1 cellular context compared by ENCODE assay signal in genomic region chr1:16092097-16092922, GRCh38.
A peak's percentile ranks its signal among the peaks of the same experiment; 100 is the strongest.
TF ChIP-seq lines count a peak whose summit lies in the region.

No MANE protein-coding gene starts in this region.

TF ChIP-seq in K562, 482 proteins besides CTCF, POLR2A, EP300 and RAD21 (continued from another document):
- TF ChIP-seq FUS (optimal IDR thresholded peaks at IDR 0.05; ENCODE audit: low read depth, low read length): no peak
- no peak for TF ChIP-seq ATF4 (CRISPR knock-in tag; IDR thresholded peaks at IDR 0.05)
- no peak for TF ChIP-seq MAX (CRISPR knock-in tag; IDR thresholded peaks at IDR 0.05)
- no peak for TF ChIP-seq ZKSCAN3 (CRISPR knock-in tag; IDR thresholded peaks at IDR 0.05)
- no peak for TF ChIP-seq ZNF764 (CRISPR knock-in tag; IDR thresholded peaks at IDR 0.05; ENCODE audit: low read depth)
- no peak for TF ChIP-seq TAL1 (IDR thresholded peaks at IDR 0.05)
- TF ChIP-seq USF2 (CRISPR knock-in tag; IDR thresholded peaks at IDR 0.05): peak; percentile 65
- 0 out of 2 replicates have a peak, but pooled peaks have one; percentile 14 for TF ChIP-seq ZSCAN29 (IDR thresholded peaks at IDR 0.05)
- TF ChIP-seq PRMT5 (CRISPR knock-in tag; IDR thresholded peaks at IDR 0.05): 0 out of 2 replicates have a peak, but pooled peaks have one; percentile 19
- no peak for TF ChIP-seq IFI16 (CRISPR knock-in tag; IDR thresholded peaks at IDR 0.05)
- TF ChIP-seq XRCC3 (IDR thresholded peaks at IDR 0.05): no peak
- no peak for TF ChIP-seq ZZZ3 (IDR thresholded peaks at IDR 0.05)
- TF ChIP-seq USF1 (CRISPR knock-in tag; IDR thresholded peaks at IDR 0.05): peak; percentile 76
- TF ChIP-seq RAD51 (IDR thresholded peaks at IDR 0.05; ENCODE audit: borderline replicate concordance, low read depth): peak; percentile 82
- no peak for TF ChIP-seq RUNX1 (IDR thresholded peaks at IDR 0.05; ENCODE audit: low read depth)
- peak; percentile 40 for TF ChIP-seq ZFP36 (IDR thresholded peaks at IDR 0.05; ENCODE audit: low read depth, low read length, partially characterized antibody)
